ENCODE assay signal across 1 cellular context in the genomic region with DNA sequence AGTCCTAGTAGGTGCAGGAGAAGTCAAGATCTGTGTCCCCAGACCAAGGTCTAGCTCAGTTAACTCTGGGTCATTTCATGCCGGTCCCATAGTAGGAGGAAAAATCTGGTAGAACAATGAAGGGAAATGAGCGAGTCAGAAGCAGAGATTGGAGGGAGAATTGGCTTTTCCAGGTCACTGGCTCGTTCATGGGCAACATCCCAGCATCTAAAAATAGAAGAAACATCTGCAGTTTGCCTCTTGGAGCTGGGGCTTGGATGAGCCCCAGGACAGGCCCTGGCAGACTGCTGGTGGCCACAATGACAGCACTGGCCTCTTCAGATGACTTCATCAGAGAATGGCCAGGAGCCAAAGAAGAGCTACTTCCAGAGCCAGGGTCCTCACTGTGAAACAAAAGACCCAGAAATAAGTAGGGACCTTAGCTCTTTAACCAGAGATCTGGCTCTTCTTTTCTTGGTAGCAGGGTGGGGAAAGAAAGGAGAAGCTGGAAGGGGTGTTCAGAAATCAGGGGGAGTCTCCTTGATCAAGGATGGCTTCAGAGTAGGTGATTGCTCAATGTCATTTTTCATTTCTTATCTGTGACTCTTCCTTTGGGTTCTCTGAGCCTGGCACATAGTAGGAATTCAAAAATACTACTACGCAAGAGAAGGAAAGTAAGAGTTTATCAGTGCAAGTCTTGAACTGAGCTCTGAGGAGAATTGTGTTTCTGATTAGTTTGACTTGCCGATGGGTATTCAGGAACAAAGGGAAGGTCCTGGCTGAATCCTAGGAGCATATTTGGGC.
TF ChIP-seq lines count a peak whose summit lies in the region.

No MANE protein-coding gene starts in this region.

TF ChIP-seq in HepG2, 621 proteins besides CTCF, POLR2A, EP300 and RAD21 (continued from another document):
- no peak for TF ChIP-seq ZNF878 (CRISPR knock-in tag; IDR thresholded peaks at IDR 0.05)
- TF ChIP-seq ZNF674 (CRISPR knock-in tag; IDR thresholded peaks at IDR 0.05; ENCODE audit: low read depth) = no peak
- no peak for TF ChIP-seq PRMT3 (CRISPR knock-in tag; IDR thresholded peaks at IDR 0.05; ENCODE audit: borderline replicate concordance, low read depth)
- no peak for TF ChIP-seq CHD2 (IDR thresholded peaks at IDR 0.05; ENCODE audit: low read depth, low read length)
- no peak for TF ChIP-seq ZNF672 (CRISPR knock-in tag; IDR thresholded peaks at IDR 0.05)
- no peak for TF ChIP-seq ZNF510 (CRISPR knock-in tag; IDR thresholded peaks at IDR 0.05; ENCODE audit: low read depth)
- TF ChIP-seq DNMT3B (CRISPR knock-in tag; conservative IDR thresholded peaks at IDR 0.05) = no peak
- TF ChIP-seq, protein P1, sequence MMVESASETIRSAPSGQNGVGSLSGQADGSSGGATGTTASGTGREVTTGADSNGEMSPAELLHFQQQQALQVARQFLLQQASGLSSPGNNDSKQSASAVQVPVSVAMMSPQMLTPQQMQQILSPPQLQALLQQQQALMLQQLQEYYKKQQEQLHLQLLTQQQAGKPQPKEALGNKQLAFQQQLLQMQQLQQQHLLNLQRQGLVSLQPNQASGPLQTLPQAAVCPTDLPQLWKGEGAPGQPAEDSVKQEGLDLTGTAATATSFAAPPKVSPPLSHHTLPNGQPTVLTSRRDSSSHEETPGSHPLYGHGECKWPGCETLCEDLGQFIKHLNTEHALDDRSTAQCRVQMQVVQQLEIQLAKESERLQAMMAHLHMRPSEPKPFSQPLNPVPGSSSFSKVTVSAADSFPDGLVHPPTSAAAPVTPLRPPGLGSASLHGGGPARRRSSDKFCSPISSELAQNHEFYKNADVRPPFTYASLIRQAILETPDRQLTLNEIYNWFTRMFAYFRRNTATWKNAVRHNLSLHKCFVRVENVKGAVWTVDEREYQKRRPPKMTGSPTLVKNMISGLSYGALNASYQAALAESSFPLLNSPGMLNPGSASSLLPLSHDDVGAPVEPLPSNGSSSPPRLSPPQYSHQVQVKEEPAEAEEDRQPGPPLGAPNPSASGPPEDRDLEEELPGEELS (CRISPR knock-in tag; IDR thresholded peaks at IDR 0.05) = no peak
- TF ChIP-seq, protein P2, sequence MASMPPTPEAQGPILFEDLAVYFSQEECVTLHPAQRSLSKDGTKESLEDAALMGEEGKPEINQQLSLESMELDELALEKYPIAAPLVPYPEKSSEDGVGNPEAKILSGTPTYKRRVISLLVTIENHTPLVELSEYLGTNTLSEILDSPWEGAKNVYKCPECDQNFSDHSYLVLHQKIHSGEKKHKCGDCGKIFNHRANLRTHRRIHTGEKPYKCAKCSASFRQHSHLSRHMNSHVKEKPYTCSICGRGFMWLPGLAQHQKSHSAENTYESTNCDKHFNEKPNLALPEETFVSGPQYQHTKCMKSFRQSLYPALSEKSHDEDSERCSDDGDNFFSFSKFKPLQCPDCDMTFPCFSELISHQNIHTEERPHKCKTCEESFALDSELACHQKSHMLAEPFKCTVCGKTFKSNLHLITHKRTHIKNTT (CRISPR knock-in tag; IDR thresholded peaks at IDR 0.05) = no peak
- TF ChIP-seq, protein P3, sequence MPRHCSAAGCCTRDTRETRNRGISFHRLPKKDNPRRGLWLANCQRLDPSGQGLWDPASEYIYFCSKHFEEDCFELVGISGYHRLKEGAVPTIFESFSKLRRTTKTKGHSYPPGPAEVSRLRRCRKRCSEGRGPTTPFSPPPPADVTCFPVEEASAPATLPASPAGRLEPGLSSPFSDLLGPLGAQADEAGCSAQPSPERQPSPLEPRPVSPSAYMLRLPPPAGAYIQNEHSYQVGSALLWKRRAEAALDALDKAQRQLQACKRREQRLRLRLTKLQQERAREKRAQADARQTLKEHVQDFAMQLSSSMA (CRISPR knock-in tag; IDR thresholded peaks at IDR 0.05) = no peak
- no peak for TF ChIP-seq NFIC (IDR thresholded peaks at IDR 0.05; ENCODE audit: low read length)
- TF ChIP-seq ZNF33B (CRISPR knock-in tag; IDR thresholded peaks at IDR 0.05) = no peak
